1 cellular context compared by ENCODE assay signal in the genomic region with DNA sequence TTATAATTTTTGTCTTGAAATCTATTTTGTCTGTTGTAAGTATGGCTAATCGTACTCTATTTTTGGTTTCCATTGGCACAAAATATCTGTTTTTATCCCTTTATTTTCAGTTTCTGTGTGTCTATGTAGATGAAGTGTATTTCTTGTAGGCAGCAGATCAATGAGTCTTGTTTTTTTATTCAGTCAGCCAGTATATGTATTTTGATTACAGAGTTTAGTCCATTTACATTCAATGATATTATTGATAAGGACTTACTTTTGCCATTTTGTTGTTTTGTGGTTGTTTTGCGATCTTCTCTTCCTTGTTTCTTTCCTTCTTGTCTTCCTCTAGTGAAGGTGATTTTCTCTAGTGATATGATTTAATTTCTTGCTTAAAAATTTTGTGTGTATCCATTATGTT.
TF ChIP-seq lines count a peak whose summit lies in the region.

No MANE protein-coding gene starts in this region.

TF ChIP-seq in HEK293, 187 proteins besides CTCF, POLR2A, EP300 and RAD21 (continued from another document):
- TF ChIP-seq, protein P1, sequence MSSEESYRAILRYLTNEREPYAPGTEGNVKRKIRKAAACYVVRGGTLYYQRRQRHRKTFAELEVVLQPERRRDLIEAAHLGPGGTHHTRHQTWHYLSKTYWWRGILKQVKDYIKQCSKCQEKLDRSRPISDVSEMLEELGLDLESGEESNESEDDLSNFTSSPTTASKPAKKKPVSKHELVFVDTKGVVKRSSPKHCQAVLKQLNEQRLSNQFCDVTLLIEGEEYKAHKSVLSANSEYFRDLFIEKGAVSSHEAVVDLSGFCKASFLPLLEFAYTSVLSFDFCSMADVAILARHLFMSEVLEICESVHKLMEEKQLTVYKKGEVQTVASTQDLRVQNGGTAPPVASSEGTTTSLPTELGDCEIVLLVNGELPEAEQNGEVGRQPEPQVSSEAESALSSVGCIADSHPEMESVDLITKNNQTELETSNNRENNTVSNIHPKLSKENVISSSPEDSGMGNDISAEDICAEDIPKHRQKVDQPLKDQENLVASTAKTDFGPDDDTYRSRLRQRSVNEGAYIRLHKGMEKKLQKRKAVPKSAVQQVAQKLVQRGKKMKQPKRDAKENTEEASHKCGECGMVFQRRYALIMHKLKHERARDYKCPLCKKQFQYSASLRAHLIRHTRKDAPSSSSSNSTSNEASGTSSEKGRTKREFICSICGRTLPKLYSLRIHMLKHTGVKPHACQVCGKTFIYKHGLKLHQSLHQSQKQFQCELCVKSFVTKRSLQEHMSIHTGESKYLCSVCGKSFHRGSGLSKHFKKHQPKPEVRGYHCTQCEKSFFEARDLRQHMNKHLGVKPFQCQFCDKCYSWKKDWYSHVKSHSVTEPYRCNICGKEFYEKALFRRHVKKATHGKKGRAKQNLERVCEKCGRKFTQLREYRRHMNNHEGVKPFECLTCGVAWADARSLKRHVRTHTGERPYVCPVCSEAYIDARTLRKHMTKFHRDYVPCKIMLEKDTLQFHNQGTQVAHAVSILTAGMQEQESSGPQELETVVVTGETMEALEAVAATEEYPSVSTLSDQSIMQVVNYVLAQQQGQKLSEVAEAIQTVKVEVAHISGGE (tag by site-specific recombination; conservative IDR thresholded peaks at IDR 0.05; ENCODE audit: low read depth): no peak
- TF ChIP-seq ZBTB20 (tag by site-specific recombination; IDR thresholded peaks at IDR 0.05): no peak
- TF ChIP-seq ZNF544 (tag by site-specific recombination; IDR thresholded peaks at IDR 0.05): no peak
- TF ChIP-seq, protein P2, sequence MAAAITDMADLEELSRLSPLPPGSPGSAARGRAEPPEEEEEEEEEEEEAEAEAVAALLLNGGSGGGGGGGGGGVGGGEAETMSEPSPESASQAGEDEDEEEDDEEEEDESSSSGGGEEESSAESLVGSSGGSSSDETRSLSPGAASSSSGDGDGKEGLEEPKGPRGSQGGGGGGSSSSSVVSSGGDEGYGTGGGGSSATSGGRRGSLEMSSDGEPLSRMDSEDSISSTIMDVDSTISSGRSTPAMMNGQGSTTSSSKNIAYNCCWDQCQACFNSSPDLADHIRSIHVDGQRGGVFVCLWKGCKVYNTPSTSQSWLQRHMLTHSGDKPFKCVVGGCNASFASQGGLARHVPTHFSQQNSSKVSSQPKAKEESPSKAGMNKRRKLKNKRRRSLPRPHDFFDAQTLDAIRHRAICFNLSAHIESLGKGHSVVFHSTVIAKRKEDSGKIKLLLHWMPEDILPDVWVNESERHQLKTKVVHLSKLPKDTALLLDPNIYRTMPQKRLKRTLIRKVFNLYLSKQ (tag by site-specific recombination; IDR thresholded peaks at IDR 0.05; ENCODE audit: borderline replicate concordance): no peak
- TF ChIP-seq, protein P3, sequence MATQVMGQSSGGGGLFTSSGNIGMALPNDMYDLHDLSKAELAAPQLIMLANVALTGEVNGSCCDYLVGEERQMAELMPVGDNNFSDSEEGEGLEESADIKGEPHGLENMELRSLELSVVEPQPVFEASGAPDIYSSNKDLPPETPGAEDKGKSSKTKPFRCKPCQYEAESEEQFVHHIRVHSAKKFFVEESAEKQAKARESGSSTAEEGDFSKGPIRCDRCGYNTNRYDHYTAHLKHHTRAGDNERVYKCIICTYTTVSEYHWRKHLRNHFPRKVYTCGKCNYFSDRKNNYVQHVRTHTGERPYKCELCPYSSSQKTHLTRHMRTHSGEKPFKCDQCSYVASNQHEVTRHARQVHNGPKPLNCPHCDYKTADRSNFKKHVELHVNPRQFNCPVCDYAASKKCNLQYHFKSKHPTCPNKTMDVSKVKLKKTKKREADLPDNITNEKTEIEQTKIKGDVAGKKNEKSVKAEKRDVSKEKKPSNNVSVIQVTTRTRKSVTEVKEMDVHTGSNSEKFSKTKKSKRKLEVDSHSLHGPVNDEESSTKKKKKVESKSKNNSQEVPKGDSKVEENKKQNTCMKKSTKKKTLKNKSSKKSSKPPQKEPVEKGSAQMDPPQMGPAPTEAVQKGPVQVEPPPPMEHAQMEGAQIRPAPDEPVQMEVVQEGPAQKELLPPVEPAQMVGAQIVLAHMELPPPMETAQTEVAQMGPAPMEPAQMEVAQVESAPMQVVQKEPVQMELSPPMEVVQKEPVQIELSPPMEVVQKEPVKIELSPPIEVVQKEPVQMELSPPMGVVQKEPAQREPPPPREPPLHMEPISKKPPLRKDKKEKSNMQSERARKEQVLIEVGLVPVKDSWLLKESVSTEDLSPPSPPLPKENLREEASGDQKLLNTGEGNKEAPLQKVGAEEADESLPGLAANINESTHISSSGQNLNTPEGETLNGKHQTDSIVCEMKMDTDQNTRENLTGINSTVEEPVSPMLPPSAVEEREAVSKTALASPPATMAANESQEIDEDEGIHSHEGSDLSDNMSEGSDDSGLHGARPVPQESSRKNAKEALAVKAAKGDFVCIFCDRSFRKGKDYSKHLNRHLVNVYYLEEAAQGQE (tag by site-specific recombination; IDR thresholded peaks at IDR 0.05): no peak
- TF ChIP-seq, protein P4, sequence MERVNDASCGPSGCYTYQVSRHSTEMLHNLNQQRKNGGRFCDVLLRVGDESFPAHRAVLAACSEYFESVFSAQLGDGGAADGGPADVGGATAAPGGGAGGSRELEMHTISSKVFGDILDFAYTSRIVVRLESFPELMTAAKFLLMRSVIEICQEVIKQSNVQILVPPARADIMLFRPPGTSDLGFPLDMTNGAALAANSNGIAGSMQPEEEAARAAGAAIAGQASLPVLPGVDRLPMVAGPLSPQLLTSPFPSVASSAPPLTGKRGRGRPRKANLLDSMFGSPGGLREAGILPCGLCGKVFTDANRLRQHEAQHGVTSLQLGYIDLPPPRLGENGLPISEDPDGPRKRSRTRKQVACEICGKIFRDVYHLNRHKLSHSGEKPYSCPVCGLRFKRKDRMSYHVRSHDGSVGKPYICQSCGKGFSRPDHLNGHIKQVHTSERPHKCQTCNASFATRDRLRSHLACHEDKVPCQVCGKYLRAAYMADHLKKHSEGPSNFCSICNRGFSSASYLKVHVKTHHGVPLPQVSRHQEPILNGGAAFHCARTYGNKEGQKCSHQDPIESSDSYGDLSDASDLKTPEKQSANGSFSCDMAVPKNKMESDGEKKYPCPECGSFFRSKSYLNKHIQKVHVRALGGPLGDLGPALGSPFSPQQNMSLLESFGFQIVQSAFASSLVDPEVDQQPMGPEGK (tag by site-specific recombination; IDR thresholded peaks at IDR 0.05): no peak
- no peak for TF ChIP-seq ZNF391 (tag by site-specific recombination; IDR thresholded peaks at IDR 0.05; ENCODE audit: borderline replicate concordance, low read depth)
- TF ChIP-seq ZNF266 (tag by site-specific recombination; IDR thresholded peaks at IDR 0.05; ENCODE audit: low read depth): no peak
- no peak for TF ChIP-seq MEIS1 (CRISPR knock-in tag; IDR thresholded peaks at IDR 0.05; ENCODE audit: borderline replicate concordance)
- TF ChIP-seq ZNF341 (tag by site-specific recombination; IDR thresholded peaks at IDR 0.05; ENCODE audit: low read depth): no peak
- no peak for TF ChIP-seq GLIS2 (tag by site-specific recombination; IDR thresholded peaks at IDR 0.05)
